8 cellular contexts compared by ENCODE assay signal in the genomic region with DNA sequence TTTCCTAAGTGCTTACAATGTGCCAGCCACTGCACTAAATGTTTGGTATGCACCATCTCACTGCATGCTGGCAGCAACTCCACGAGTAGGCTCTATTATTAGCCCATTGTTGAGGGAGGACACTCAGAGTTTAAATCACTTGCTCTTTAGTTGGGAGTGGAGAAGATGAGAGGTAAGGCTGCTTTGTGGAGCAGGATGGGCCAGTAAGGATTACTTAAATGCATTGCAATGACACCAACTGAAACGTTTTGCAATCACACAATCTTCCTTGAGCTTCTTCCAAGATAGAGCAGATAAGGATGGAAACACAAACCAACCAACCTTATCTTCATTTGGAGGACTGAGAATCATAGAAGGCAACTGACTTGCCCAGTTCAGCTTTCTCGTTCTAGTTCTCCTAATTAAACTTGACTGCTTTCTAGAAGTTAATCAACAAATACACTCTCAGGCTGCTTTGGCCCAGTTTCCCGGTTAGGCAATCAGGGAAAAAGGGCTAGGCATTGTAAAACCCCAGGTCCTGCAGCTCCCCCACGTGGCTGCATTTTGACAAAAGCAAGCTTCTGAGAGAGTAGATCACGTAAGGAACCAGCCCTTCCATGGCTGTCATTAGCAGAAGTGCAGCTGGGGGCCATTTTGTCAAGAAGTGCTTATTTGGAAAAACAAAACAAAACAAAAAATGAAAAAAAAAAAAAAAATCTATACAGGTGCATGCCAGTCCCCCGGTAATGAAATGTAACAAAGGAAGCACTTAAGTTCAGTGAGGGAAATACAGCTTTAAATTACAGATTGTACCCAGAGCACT.
A peak's percentile ranks its signal among the peaks of the same experiment; 100 is the strongest.
DNase-seq lines count a peak whose midpoint lies in the region; ATAC-seq, FAIRE-seq and TF ChIP-seq lines count a peak whose summit lies in the region.

No MANE protein-coding gene starts in this region.

- in situ Hi-C loops in Caki2 (cut with HindIII; ENCODE audit: low pct_unique_long_range_greater_than_20kb, low sequenced_read_pairs), result no loop called here

- peak; percentile 54 for FAIRE-seq in HTR-8/SVneo (lab: Jason Lieb, UNC)

- peak overlapping the region; percentile 34 for H3K27ac ChIP-seq in foreskin keratinocyte
- H3K27ac ChIP-seq in temporal lobe (ENCODE audit: low read depth, low read length), result peak overlapping the region; percentile 60

- peak; percentile 39 for ATAC-seq in GM21360 (IDR thresholded peaks at IDR 0.05; ENCODE audit: unreplicated experiment)
- ATAC-seq in foreskin keratinocyte, result peak; percentile 89

- intact Hi-C loops in activated T-helper 2 cell treated with anti-CD3 and anti-CD28 coated beads, Interferon-gamma antibody, Interleukin-2, Interleukin-4, amounts not matched to agents 10 μg/mL and 5 μg/mL and 100 μg/mL, durations not matched to agents 14 hours and 24 hours and 36 hours (cut with micrococcal nuclease), result loop anchor here (1.0 to 5.0 kb wide), 4 partner anchors 123 to 527 kb away; no protein-coding TSS in a partner anchor

- DNase-seq in Caki2 (ENCODE audit: low read depth) (peak; percentile 88), HTR-8/SVneo (ENCODE audit: insufficient read length, low spot score) (peak; percentile 97), RKO (ENCODE audit: low spot score) (peak; percentile 80), foreskin keratinocyte (peak; percentile 77 to 87), non-pigmented ciliary epithelial cell (ENCODE audit: low read depth) (peak; percentile 74)
- peak; percentile 63 for DNase-seq in activated T-helper 2 cell treated with anti-CD3 and anti-CD28 coated beads, Interferon-gamma antibody, Interleukin-2, Interleukin-4, amounts not matched to agents 10 μg/mL and 5 μg/mL and 100 μg/mL, durations not matched to agents 14 hours and 24 hours and 36 hours (ENCODE audit: low spot score)

- no peaks in the 10 kb centered on the region for H3K9me3 Mint-ChIP-seq in activated T-helper 2 cell treated with anti-CD3 and anti-CD28 coated beads, Interferon-gamma antibody, Interleukin-2, Interleukin-4, amounts not matched to agents 10 μg/mL and 5 μg/mL and 100 μg/mL, durations not matched to agents 14 hours and 24 hours and 36 hours

- TF ChIP-seq CTCF in foreskin keratinocyte (conservative IDR thresholded peaks at IDR 0.05), result peak; percentile 97

- H3K27me3 ChIP-seq in foreskin keratinocyte, result no peaks in the 10 kb centered on the region

- peaks cover 43% of the 10 kb centered on the region for H3K4me1 Mint-ChIP-seq in activated T-helper 2 cell treated with anti-CD3 and anti-CD28 coated beads, Interferon-gamma antibody, Interleukin-2, Interleukin-4, amounts not matched to agents 10 μg/mL and 5 μg/mL and 100 μg/mL, durations not matched to agents 14 hours and 24 hours and 36 hours (ENCODE audit: low read depth)

- H3K4me1 ChIP-seq in foreskin keratinocyte, result peaks cover 3% of the 10 kb centered on the region

- H3K27me3 Mint-ChIP-seq in activated T-helper 2 cell treated with anti-CD3 and anti-CD28 coated beads, Interferon-gamma antibody, Interleukin-2, Interleukin-4, amounts not matched to agents 10 μg/mL and 5 μg/mL and 100 μg/mL, durations not matched to agents 14 hours and 24 hours and 36 hours (ENCODE audit: low read depth), result no peaks in the 10 kb centered on the region

- H3K27ac Mint-ChIP-seq in activated T-helper 2 cell treated with anti-CD3 and anti-CD28 coated beads, Interferon-gamma antibody, Interleukin-2, Interleukin-4, amounts not matched to agents 10 μg/mL and 5 μg/mL and 100 μg/mL, durations not matched to agents 14 hours and 24 hours and 36 hours, result no peak overlapping the region

- no peaks in the 10 kb centered on the region for H3K36me3 Mint-ChIP-seq in activated T-helper 2 cell treated with anti-CD3 and anti-CD28 coated beads, Interferon-gamma antibody, Interleukin-2, Interleukin-4, amounts not matched to agents 10 μg/mL and 5 μg/mL and 100 μg/mL, durations not matched to agents 14 hours and 24 hours and 36 hours (ENCODE audit: low read depth)

- no peak overlapping the region for H3K4me3 Mint-ChIP-seq in activated T-helper 2 cell treated with anti-CD3 and anti-CD28 coated beads, Interferon-gamma antibody, Interleukin-2, Interleukin-4, amounts not matched to agents 10 μg/mL and 5 μg/mL and 100 μg/mL, durations not matched to agents 14 hours and 24 hours and 36 hours (ENCODE audit: low read depth)

Comparison
In these comparisons a context has a peak if more than half of its experiments do, and no peak if none do; other contexts are left out.
1. Peak in every context shown above with its lines: DNase-seq, ATAC-seq and H3K27ac ChIP-seq.